34 cellular contexts compared by ENCODE assay signal in the genomic region with DNA sequence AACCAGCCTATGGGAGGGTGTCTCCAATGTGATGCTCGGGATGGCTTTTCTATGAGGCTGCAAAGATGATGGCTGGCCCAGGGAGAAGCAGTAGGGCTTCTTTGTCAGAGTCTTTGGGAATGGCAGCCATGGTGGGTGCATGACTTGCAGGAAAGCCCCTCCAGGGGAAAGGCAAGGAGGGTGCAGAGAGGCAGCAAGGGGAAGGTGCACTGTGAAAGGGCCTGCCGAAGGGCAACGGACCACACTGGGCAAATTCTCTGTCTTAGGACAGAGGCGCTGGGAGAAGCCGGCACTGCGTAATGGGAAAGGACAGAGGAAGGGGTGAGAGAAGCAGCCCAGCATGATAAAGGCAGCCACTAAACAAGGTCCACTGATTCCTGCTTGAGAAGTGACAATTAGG.
"Had no signal": no experiment of that assay in that cellular context is flagged by ENCODE, and none has a peak within 500 bp of the region (broad histone marks: within the 10 kb centered on the region; RNA-seq: fewer than 3 reads in every experiment).

No MANE protein-coding gene starts in this region.

- H3K27me3 ChIP-seq: MG63 had no signal

- H3K4me3 ChIP-seq: MG63 had no signal

- H3K36me3 ChIP-seq: MG63 had no signal

- DNase-seq: Karpas-422, Kasumi-1, KG1, MG63, MM.1S, MV-4-11, NCI-H1048, NCI-H1092, NCI-H1092 treated with DMSO at 0.1 percent for 48 hours, NCI-H1105, NCI-H1105 treated with DMSO at 0.1 percent for 48 hours, NCI-H1417, NCI-H1417 treated with DMSO at 0.1 percent for 48 hours, NCI-H1436, NCI-H1436 treated with DMSO at 0.1 percent for 48 hours, NCI-H146, NCI-H1694, NCI-H1694 treated with DMSO at 0.1 percent for 48 hours, NCI-H187, NCI-H187 treated with DMSO at 0.1 percent for 48 hours, NCI-H1930, NCI-H2029, NCI-H2029 treated with DMSO at 0.1 percent for 48 hours, NCI-H2081, NCI-H2081 treated with DMSO at 0.1 percent for 48 hours, NCI-H2107, NCI-H2171, NCI-H2171 treated with DMSO at 0.1 percent for 48 hours, NCI-H2227 treated with DMSO at 0.1 percent for 48 hours, NCI-H226, NCI-H345, NCI-H446, NCI-H446 treated with DMSO at 0.1 percent for 48 hours had no signal

- H3K9ac ChIP-seq: KMS-11 had no signal

- H3K9me3 ChIP-seq: MG63 had no signal

- H3K27ac ChIP-seq: KMS-11 had no signal

- H3K4me2 ChIP-seq: KMS-11 had no signal
